Comparison of ENCODE assay signal across 14 cellular contexts in the genomic region with DNA sequence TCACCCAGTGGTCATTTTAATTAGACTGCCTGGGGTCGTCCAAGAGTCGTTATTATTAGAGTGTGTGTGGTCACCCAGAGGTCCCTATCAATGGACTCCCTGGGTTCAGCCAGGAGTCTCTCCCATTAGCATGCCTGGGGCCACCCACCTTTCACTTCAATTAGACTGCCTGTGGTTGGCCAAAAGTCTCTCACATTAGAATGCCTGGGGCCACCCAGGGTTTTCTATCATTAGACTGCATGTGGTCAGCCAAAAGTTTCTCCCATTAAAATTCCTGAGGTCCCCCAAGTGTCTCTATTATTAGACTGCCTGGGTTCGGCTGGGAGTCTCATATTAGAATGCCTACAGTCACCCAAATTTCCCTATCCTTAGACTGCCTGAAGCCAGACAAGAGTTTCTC.
"Had no signal": no experiment of that assay in that cellular context is flagged by ENCODE, and none has a peak within 500 bp of the region (broad histone marks: within the 10 kb centered on the region; RNA-seq: fewer than 3 reads in every experiment).

No MANE protein-coding gene starts in this region.

- ATAC-seq: stimulated activated naive B cell treated with anti-CD40 and anti-IgM and Interleukin-4, amounts not matched to agents 10 μg/mL and 1 μg/mL and 100 μg/mL, for 72 hours; T-helper 17 cell had no signal

- DNase-seq: activated B cell treated with CpG ODN at 0.5 μM for 24 hours; activated CD4-positive, alpha-beta T cell treated with anti-CD3 and anti-CD28 coated beads, Interleukin-2, amount 10 ng/mL, durations not matched to agents 24 days and 14 days; activated T-cell treated with anti-CD3 and anti-CD28 coated beads for 4 hours; anterior cingulate cortex; esophagus squamous epithelium; foreskin fibroblast; mesenchymal stem cell; naive B cell; stimulated activated CD4-positive, alpha-beta T cell treated with anti-CD3 and anti-CD28 coated beads, Interleukin-2, amount 100 ng/mL, for 24 hours; stimulated activated naive B cell treated with anti-CD40 and anti-IgM and Interleukin-4, amounts not matched to agents 10 μg/mL and 1 μg/mL and 100 μg/mL, for 72 hours; substantia nigra; T-helper 17 cell; upper lobe of left lung had no signal

- H3K4me1 Mint-ChIP-seq: activated B cell treated with CpG ODN at 0.5 μM for 24 hours; activated CD4-positive, alpha-beta T cell treated with anti-CD3 and anti-CD28 coated beads, Interleukin-2, amount 10 ng/mL, durations not matched to agents 24 days and 14 days; naive B cell; stimulated activated naive B cell treated with anti-CD40 and anti-IgM and Interleukin-4, amounts not matched to agents 10 μg/mL and 1 μg/mL and 100 μg/mL, for 72 hours; T-helper 17 cell had no signal

- H3K4me1 ChIP-seq: esophagus squamous epithelium, upper lobe of left lung had no signal

- H3K27ac ChIP-seq: esophagus squamous epithelium, upper lobe of left lung had no signal

- H3K4me3 Mint-ChIP-seq: activated B cell treated with CpG ODN at 0.5 μM for 24 hours; activated CD4-positive, alpha-beta T cell treated with anti-CD3 and anti-CD28 coated beads, Interleukin-2, amount 10 ng/mL, durations not matched to agents 24 days and 14 days; activated naive CD8-positive, alpha-beta T cell; stimulated activated naive B cell treated with anti-CD40 and anti-IgM and Interleukin-4, amounts not matched to agents 10 μg/mL and 1 μg/mL and 100 μg/mL, for 72 hours; T-helper 17 cell had no signal

- H3K27me3 Mint-ChIP-seq: activated B cell treated with CpG ODN at 0.5 μM for 24 hours; activated CD4-positive, alpha-beta T cell treated with anti-CD3 and anti-CD28 coated beads, Interleukin-2, amount 10 ng/mL, durations not matched to agents 24 days and 14 days; activated naive CD8-positive, alpha-beta T cell; naive B cell; stimulated activated naive B cell treated with anti-CD40 and anti-IgM and Interleukin-4, amounts not matched to agents 10 μg/mL and 1 μg/mL and 100 μg/mL, for 72 hours; T-helper 17 cell had no signal

- H3K4me3 ChIP-seq: esophagus squamous epithelium, upper lobe of left lung had no signal

- H3K27ac Mint-ChIP-seq: activated B cell treated with CpG ODN at 0.5 μM for 24 hours; activated CD4-positive, alpha-beta T cell treated with anti-CD3 and anti-CD28 coated beads, Interleukin-2, amount 10 ng/mL, durations not matched to agents 24 days and 14 days; activated naive CD8-positive, alpha-beta T cell; naive B cell; stimulated activated naive B cell treated with anti-CD40 and anti-IgM and Interleukin-4, amounts not matched to agents 10 μg/mL and 1 μg/mL and 100 μg/mL, for 72 hours; T-helper 17 cell had no signal

- H3K27me3 ChIP-seq: esophagus squamous epithelium, upper lobe of left lung had no signal
